17 cellular contexts compared by ENCODE assay signal in the genomic region with DNA sequence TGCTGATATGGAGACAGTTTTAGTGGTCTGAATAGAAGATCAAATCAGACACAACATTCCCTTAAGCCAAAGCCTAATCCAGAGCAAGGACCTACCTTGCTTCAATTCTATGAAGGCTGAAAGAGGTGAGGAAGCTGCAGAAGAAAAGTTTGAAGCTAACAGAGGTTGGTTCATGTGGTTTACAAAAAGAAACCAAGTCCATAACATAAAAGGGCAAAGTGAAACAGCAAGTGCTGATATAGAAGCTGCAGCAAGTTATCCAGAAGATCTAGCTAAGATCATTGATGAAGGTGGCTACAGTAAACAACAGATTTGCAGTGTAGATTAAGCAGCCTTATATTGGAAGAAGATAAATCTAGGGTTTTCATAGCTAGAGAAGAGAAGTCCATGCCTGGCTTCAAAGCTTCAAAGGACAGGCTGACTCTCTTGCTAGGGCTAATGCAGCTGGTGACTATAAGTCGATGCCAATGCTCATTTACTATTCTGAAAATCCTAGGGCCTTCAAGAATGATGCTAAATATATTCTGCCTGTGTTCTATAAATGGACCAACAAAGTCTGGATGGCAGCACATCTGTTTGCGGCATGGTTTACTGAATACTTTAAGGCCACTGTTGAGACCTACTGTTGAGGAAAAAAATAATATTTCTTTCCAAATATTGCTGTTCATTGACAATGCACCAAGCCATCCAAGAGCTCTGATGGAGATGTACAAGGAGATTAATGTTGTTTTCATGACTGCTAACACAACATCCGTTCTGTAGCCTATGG.
"Had no signal": no experiment of that assay in that cellular context is flagged by ENCODE, and none has a peak within 500 bp of the region (broad histone marks: within the 10 kb centered on the region; RNA-seq: fewer than 3 reads in every experiment).

No MANE protein-coding gene starts in this region.

- H3K4me1 ChIP-seq: psoas muscle had no signal

- H3K4me3 Mint-ChIP-seq: endodermal cell, neural crest cell had no signal

- H3K4me1 Mint-ChIP-seq: endodermal cell had no signal

- H3K27ac Mint-ChIP-seq: endodermal cell had no signal

- H3K36me3 ChIP-seq: heart left ventricle, right lobe of liver, WERI-Rb-1 had no signal

- DNase-seq: activated effector memory CD4-positive, alpha-beta T cell treated with anti-CD3 and anti-CD28 coated beads, Interleukin-2, amount 50 U/mL, for 16 hours; activated T-cell treated with anti-CD3 and anti-CD28 coated beads, Interleukin-2, amount 50 U/mL, for 1 hour; aorta; dorsolateral prefrontal cortex; endodermal cell; heart left ventricle; psoas muscle; right lobe of liver; stimulated activated CD4-positive, alpha-beta T cell treated with anti-CD3 and anti-CD28 coated beads, Interleukin-4, amount 100 ng/mL, for 4 hours; stimulated activated CD8-positive, alpha-beta memory T cell treated with anti-CD3 and anti-CD28 coated beads, Interleukin-4, amount 100 ng/mL, for 48 hours; stimulated activated naive CD4-positive, alpha-beta T cell treated with Interleukin-2 at 50 U/mL for 16 hours; substantia nigra; trophoblast cell; WERI-Rb-1 had no signal

- H3K4me3 ChIP-seq: dorsolateral prefrontal cortex, heart left ventricle, psoas muscle, right lobe of liver, SK-N-MC, smooth muscle cell had no signal

- H3K4me2 ChIP-seq: smooth muscle cell had no signal

- H3K27me3 ChIP-seq: dorsolateral prefrontal cortex, right lobe of liver had no signal

- H3K27ac ChIP-seq: dorsolateral prefrontal cortex, heart left ventricle, psoas muscle, right lobe of liver, SK-N-MC, WERI-Rb-1 had no signal

- ATAC-seq: heart left ventricle, psoas muscle, right lobe of liver had no signal
